2 cellular contexts compared by ENCODE assay signal in the genomic region with DNA sequence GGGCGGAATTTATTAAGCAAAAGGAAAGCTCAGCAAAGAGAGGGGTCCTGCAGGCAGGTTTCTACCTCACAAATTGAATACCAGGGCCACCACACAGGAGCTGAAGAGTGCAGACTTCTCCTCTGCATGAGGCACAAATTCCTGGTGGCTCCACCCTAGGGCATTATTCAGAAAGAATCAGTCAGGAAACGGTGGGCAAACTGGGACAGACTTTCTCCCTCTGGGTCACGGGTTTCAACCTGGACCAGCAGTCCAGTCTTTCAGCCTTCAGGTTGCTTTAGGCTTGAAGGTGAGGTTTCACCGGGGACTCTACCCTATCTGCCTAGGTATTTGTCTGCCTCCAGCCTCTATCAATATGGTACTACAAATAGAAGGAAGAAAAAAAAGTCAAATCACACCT.
TF ChIP-seq lines count a peak whose summit lies in the region.

No MANE protein-coding gene starts in this region.

TF ChIP-seq in A549, 52 proteins besides CTCF, POLR2A, EP300 and RAD21:
- TF ChIP-seq GATA3 (IDR thresholded peaks at IDR 0.05; ENCODE audit: borderline replicate concordance) = no peak
- no peak for TF ChIP-seq HDAC2 (IDR thresholded peaks at IDR 0.05)
- TF ChIP-seq ZNF302 (CRISPR knock-in tag; IDR thresholded peaks at IDR 0.05) = no peak
- TF ChIP-seq NFE2L2 (conservative IDR thresholded peaks at IDR 0.05; ENCODE audit: low read length) = no peak
- TF ChIP-seq, protein P1, sequence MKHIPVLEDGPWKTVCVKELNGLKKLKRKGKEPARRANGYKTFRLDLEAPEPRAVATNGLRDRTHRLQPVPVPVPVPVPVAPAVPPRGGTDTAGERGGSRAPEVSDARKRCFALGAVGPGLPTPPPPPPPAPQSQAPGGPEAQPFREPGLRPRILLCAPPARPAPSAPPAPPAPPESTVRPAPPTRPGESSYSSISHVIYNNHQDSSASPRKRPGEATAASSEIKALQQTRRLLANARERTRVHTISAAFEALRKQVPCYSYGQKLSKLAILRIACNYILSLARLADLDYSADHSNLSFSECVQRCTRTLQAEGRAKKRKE (CRISPR knock-in tag; IDR thresholded peaks at IDR 0.05; ENCODE audit: low read depth) = no peak
- no peak for TF ChIP-seq NPAS2 (CRISPR knock-in tag; IDR thresholded peaks at IDR 0.05; ENCODE audit: borderline replicate concordance)
- no peak for TF ChIP-seq CBX8 (IDR thresholded peaks at IDR 0.05)
- no peak for TF ChIP-seq CHD4 (IDR thresholded peaks at IDR 0.05; ENCODE audit: borderline replicate concordance)
- no peak for TF ChIP-seq EHMT2 (IDR thresholded peaks at IDR 0.05; ENCODE audit: low read depth)
- no peak for TF ChIP-seq RFX5 (IDR thresholded peaks at IDR 0.05)
- no peak for TF ChIP-seq FOSL2 (IDR thresholded peaks at IDR 0.05)
- TF ChIP-seq FOSL2 (CRISPR knock-in tag; IDR thresholded peaks at IDR 0.05) = no peak
- TF ChIP-seq HOXB5 (CRISPR knock-in tag; IDR thresholded peaks at IDR 0.05) = no peak
- TF ChIP-seq TP53 (CRISPR knock-in tag; IDR thresholded peaks at IDR 0.05) = no peak

TF ChIP-seq in WTC11, 78 proteins besides CTCF, POLR2A, EP300 and RAD21:
- TF ChIP-seq RORB (CRISPR knock-in tag; IDR thresholded peaks at IDR 0.05) = no peak
- TF ChIP-seq, protein P2, sequence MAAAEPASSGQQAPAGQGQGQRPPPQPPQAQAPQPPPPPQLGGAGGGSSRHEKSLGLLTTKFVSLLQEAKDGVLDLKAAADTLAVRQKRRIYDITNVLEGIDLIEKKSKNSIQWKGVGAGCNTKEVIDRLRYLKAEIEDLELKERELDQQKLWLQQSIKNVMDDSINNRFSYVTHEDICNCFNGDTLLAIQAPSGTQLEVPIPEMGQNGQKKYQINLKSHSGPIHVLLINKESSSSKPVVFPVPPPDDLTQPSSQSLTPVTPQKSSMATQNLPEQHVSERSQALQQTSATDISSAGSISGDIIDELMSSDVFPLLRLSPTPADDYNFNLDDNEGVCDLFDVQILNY (CRISPR knock-in tag; IDR thresholded peaks at IDR 0.05) = no peak
- TF ChIP-seq, protein P3, sequence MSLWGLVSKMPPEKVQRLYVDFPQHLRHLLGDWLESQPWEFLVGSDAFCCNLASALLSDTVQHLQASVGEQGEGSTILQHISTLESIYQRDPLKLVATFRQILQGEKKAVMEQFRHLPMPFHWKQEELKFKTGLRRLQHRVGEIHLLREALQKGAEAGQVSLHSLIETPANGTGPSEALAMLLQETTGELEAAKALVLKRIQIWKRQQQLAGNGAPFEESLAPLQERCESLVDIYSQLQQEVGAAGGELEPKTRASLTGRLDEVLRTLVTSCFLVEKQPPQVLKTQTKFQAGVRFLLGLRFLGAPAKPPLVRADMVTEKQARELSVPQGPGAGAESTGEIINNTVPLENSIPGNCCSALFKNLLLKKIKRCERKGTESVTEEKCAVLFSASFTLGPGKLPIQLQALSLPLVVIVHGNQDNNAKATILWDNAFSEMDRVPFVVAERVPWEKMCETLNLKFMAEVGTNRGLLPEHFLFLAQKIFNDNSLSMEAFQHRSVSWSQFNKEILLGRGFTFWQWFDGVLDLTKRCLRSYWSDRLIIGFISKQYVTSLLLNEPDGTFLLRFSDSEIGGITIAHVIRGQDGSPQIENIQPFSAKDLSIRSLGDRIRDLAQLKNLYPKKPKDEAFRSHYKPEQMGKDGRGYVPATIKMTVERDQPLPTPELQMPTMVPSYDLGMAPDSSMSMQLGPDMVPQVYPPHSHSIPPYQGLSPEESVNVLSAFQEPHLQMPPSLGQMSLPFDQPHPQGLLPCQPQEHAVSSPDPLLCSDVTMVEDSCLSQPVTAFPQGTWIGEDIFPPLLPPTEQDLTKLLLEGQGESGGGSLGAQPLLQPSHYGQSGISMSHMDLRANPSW (CRISPR knock-in tag; conservative IDR thresholded peaks at IDR 0.05; ENCODE audit: low read depth) = no peak
- TF ChIP-seq, protein P4, sequence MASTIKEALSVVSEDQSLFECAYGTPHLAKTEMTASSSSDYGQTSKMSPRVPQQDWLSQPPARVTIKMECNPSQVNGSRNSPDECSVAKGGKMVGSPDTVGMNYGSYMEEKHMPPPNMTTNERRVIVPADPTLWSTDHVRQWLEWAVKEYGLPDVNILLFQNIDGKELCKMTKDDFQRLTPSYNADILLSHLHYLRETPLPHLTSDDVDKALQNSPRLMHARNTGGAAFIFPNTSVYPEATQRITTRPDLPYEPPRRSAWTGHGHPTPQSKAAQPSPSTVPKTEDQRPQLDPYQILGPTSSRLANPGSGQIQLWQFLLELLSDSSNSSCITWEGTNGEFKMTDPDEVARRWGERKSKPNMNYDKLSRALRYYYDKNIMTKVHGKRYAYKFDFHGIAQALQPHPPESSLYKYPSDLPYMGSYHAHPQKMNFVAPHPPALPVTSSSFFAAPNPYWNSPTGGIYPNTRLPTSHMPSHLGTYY (CRISPR knock-in tag; IDR thresholded peaks at IDR 0.05) = no peak
- no peak for TF ChIP-seq NR3C1 (CRISPR knock-in tag; conservative IDR thresholded peaks at IDR 0.05; ENCODE audit: low read depth)
- no peak for TF ChIP-seq TEAD4 (CRISPR knock-in tag; IDR thresholded peaks at IDR 0.05)
- TF ChIP-seq GRHL2 (CRISPR knock-in tag; IDR thresholded peaks at IDR 0.05; ENCODE audit: insufficient replicate concordance, severe bottlenecking) = no peak
- TF ChIP-seq IRF2 (CRISPR knock-in tag; IDR thresholded peaks at IDR 0.05; ENCODE audit: borderline replicate concordance, low read depth) = no peak
